ENCODE assay signal across 13 cellular contexts in the genomic region with DNA sequence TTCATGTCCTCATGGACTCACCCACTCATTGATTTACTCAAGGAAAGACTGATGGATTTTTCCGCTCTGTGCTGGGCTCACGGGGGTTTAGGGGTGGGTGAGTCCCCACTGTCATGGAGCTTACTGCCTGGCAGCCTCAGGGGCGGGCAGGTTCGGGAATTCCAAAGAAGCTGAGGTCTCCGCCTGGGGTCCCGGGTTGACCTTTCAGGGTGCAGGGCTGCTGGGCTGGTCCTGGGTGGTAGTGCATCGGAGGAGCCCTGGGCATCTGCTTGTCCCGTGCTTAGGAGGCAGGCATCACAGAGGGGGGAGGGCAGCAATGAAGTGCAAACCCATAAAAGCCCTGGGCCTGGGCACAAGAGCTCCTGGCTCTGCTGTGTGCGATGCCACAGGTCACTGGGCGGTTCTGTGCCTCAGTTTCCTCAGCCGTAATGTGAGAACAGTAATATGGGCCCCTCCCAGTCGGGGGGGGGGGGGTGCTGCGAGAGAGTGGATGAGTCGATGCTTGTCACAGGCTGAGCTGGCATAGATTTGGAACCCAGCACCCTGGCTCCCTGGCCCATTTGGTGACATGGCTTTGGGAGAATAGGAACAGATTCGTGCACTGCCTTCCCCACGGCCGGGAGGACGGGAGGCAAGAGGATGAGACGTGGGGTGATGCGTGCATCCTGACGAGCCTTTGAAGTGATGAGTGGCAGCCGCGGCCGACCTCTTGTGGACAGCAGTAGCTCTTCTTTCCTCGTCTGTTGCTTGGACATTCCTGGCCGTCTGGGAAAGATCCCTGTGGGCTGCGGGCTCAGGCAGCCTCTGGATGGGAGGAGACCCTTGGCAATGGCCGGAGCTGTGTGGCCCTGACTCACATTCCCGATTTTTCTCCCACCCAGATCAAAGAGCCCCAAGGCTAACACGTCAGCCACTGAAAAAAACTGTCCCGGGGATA. TPM values are rescaled to one million over a fixed set of nuclear protein-coding genes. Genes with fewer than 3 reads are reported as not detected.
DNase-seq lines count a peak whose midpoint lies in the region; ATAC-seq and TF ChIP-seq lines count a peak whose summit lies in the region.
"Had no signal": no experiment of that assay in that cellular context is flagged by ENCODE, and none has a peak within 500 bp of the region (broad histone marks: within the 10 kb centered on the region; RNA-seq: fewer than 3 reads in every experiment).

No MANE protein-coding gene starts in this region.

- H3K36me3 Mint-ChIP-seq in endothelial cell (ENCODE audit: low read depth, unreplicated experiment) = no peaks in the 10 kb centered on the region
- no peaks in the 10 kb centered on the region for H3K36me3 Mint-ChIP-seq in CD4-positive, alpha-beta memory T cell

- ATAC-seq in lower lobe of right lung (no peak), aorta (ENCODE audit: low FRiP score) (no peak), HG03045 (IDR thresholded peaks at IDR 0.05; ENCODE audit: unreplicated experiment) (no peak)

- H3K4me1 ChIP-seq in lower lobe of right lung (peaks cover 4% of the 10 kb centered on the region), aorta (ENCODE audit: control insufficient read depth in 1 of 2, insufficient read depth in 2 of 2, low read length in 2 of 2) (no peaks in the 10 kb centered on the region)
- H3K4me1 ChIP-seq in CD4-positive, alpha-beta memory T cell (ENCODE audit: insufficient read depth, low read length) = no peaks in the 10 kb centered on the region

- peaks cover 7% of the 10 kb centered on the region for H3K27me3 Mint-ChIP-seq in endothelial cell (ENCODE audit: unreplicated experiment)
- H3K27me3 Mint-ChIP-seq in CD4-positive, alpha-beta memory T cell = peaks cover 4 to 12% of the 10 kb centered on the region in 2 donors

- no peak overlapping the region for H3K4me3 Mint-ChIP-seq in endothelial cell (ENCODE audit: unreplicated experiment)
- no peak overlapping the region for H3K4me3 Mint-ChIP-seq in CD4-positive, alpha-beta memory T cell
- H3K4me3 Mint-ChIP-seq: neural crest cell had no signal

- H3K27ac Mint-ChIP-seq in endothelial cell (ENCODE audit: unreplicated experiment) = no peak overlapping the region
- H3K27ac Mint-ChIP-seq in CD4-positive, alpha-beta memory T cell = no peak overlapping the region

- CTCF ChIA-PET in CD4-positive, alpha-beta memory T cell (lab: Charles Lee; ENCODE audit: partially characterized antibody) = no interaction called here

- POLR2A ChIA-PET in CD4-positive, alpha-beta memory T cell (lab: Charles Lee; ENCODE audit: partially characterized antibody) = no interaction called here

- TF ChIP-seq CTCF in endothelial cell (IDR thresholded peaks at IDR 0.05; ENCODE audit: unreplicated experiment) = no peak
- no peak for TF ChIP-seq CTCF in lower lobe of right lung (IDR thresholded peaks at IDR 0.05)

- 62 to 74% methylated on average over 31 of the region's 31 CpGs for WGBS in aorta, 2 donors

- H3K4me3 ChIP-seq in lower lobe of right lung = no peak overlapping the region
- no peak overlapping the region for H3K4me3 ChIP-seq in aorta (ENCODE audit: low read length in 2 of 2)
- H3K4me3 ChIP-seq in CD4-positive, alpha-beta memory T cell (ENCODE audit: low read length in 2 of 2) = no peak overlapping the region
- H3K4me3 ChIP-seq: hepatocyte, thyroid gland had no signal

- no peaks in the 10 kb centered on the region for H3K27me3 ChIP-seq in lower lobe of right lung (ENCODE audit: low read depth)
- H3K27me3 ChIP-seq in aorta (ENCODE audit: control insufficient read depth in 1 of 2, insufficient read depth in 2 of 2, low read length in 1 of 2) = no peaks in the 10 kb centered on the region
- no peaks in the 10 kb centered on the region for H3K27me3 ChIP-seq in CD4-positive, alpha-beta memory T cell (ENCODE audit: insufficient read depth, low read length)
- H3K27me3 ChIP-seq: hepatocyte, thyroid gland had no signal

- H3K4me1 Mint-ChIP-seq in endothelial cell (ENCODE audit: unreplicated experiment) = peaks cover 2% of the 10 kb centered on the region
- H3K4me1 Mint-ChIP-seq in CD4-positive, alpha-beta memory T cell = no peaks in the 10 kb centered on the region

- no peaks in the 10 kb centered on the region for H3K9me3 Mint-ChIP-seq in endothelial cell (ENCODE audit: unreplicated experiment)
- H3K9me3 Mint-ChIP-seq in CD4-positive, alpha-beta memory T cell = no peaks in the 10 kb centered on the region
- H3K9me3 Mint-ChIP-seq: neural crest cell had no signal

- no peak overlapping the region for H3K27ac ChIP-seq in lower lobe of right lung
- no peak overlapping the region for H3K27ac ChIP-seq in aorta (ENCODE audit: low read depth in 1 of 2, low read length in 2 of 2)
- H3K27ac ChIP-seq in CD4-positive, alpha-beta memory T cell (ENCODE audit: low read depth, low read length) = no peak overlapping the region
- H3K27ac ChIP-seq: hepatocyte, thyroid gland had no signal

- H3K9me3 ChIP-seq in lower lobe of right lung (no peaks in the 10 kb centered on the region), aorta (ENCODE audit: control insufficient read depth, low read length) (no peaks in the 10 kb centered on the region)
- no peaks in the 10 kb centered on the region for H3K9me3 ChIP-seq in CD4-positive, alpha-beta memory T cell (ENCODE audit: control insufficient read depth in 1 of 2, low read length in 2 of 2)
- H3K9me3 ChIP-seq: thyroid gland had no signal

- peak; percentile 55 for DNase-seq in activated effector memory CD4-positive, alpha-beta T cell treated with anti-CD3 and anti-CD28 coated beads, Interleukin-2, amount 50 U/mL, for 16 hours
- no peak for DNase-seq in activated effector memory CD4-positive, alpha-beta T cell treated with Interleukin-2 at 50 U/mL for 16 hours
- peak; percentile 2 for DNase-seq in endothelial cell (ENCODE audit: low spot score)
- peak; percentile 41 for DNase-seq in lower lobe of right lung
- peak; percentile 50 to 73 for DNase-seq in aorta
- no peak for DNase-seq in CD4-positive, alpha-beta memory T cell
- DNase-seq in NCI-H510A (lab: John Stamatoyannopoulos, UW) = no peak
- DNase-seq: NCI-H345 had no signal

- H3K36me3 ChIP-seq in lower lobe of right lung (no peaks in the 10 kb centered on the region), aorta (ENCODE audit: control insufficient read depth in 1 of 2, insufficient read depth in 2 of 2, low read length in 1 of 2) (no peaks in the 10 kb centered on the region)
- no peaks in the 10 kb centered on the region for H3K36me3 ChIP-seq in CD4-positive, alpha-beta memory T cell (ENCODE audit: insufficient read depth, low read length)
- H3K36me3 ChIP-seq: thyroid gland had no signal

- intact Hi-C loops in lower lobe of right lung (cut with DNase I) (no loop called here), aorta (cut with DNase I) (no loop called here)
- intact Hi-C loops in CD4-positive, alpha-beta memory T cell (cut with micrococcal nuclease) = no loop called here

RNA-seq across cellular contexts. Expression of a gene that starts 42.0 kb away (rescaled TPM):
- not detected for total RNA-seq in endothelial cell (ENCODE audit: unreplicated experiment)
- not detected for total RNA-seq in lower lobe of right lung
- total RNA-seq in aorta = not detected
- not detected for polyA plus RNA-seq in aorta
- not detected for total RNA-seq in CD4-positive, alpha-beta memory T cell
- not detected for polyA plus RNA-seq in CD4-positive, alpha-beta memory T cell
- total RNA-seq: activated CD8-positive, alpha-beta memory T cell treated with anti-CD3 and anti-CD28 coated beads for 36 hours; neural crest cell; thyroid gland had no signal

Comparison
In these comparisons a context has a peak if more than half of its experiments do, and no peak if none do; other contexts are left out.
1. DNase-seq: peak in activated effector memory CD4-positive, alpha-beta T cell treated with anti-CD3 and anti-CD28 coated beads, Interleukin-2, amount 50 U/mL, for 16 hours (single experiment), endothelial cell (single experiment), lower lobe of right lung (single experiment) and aorta (2 of 2); none in activated effector memory CD4-positive, alpha-beta T cell treated with Interleukin-2 at 50 U/mL for 16 hours (single experiment), CD4-positive, alpha-beta memory T cell (0 of 5) and NCI-H510A (single experiment).